ENCODE assay signal across 16 cellular contexts in genomic region chr2:119706196-119706595, GRCh38.
"Had no signal": no experiment of that assay in that cellular context is flagged by ENCODE, and none has a peak within 500 bp of the region (broad histone marks: within the 10 kb centered on the region; RNA-seq: fewer than 3 reads in every experiment).

No MANE protein-coding gene starts in this region.

- H3K27me3 ChIP-seq: gastroesophageal sphincter, ovary had no signal

- H3K27ac Mint-ChIP-seq: activated naive CD8-positive, alpha-beta T cell; activated T-cell treated with anti-CD3 and anti-CD28 coated beads, Interleukin-2, amount 50 U/mL, for 72 hours; dendritic cell treated with granulocyte-macrophage colony-stimulating factor and Interleukin-4, amounts not matched to agents 40 ng/mL and 50 ng/mL, for 4 days; naive thymus-derived CD8-positive, alpha-beta T cell; stimulated activated naive B cell treated with anti-CD40 and anti-IgM and Interleukin-4, amounts not matched to agents 10 μg/mL and 1 μg/mL and 100 μg/mL, for 72 hours had no signal

- H3K9me3 Mint-ChIP-seq: dendritic cell treated with granulocyte-macrophage colony-stimulating factor and Interleukin-4, amounts not matched to agents 40 ng/mL and 50 ng/mL, for 4 days had no signal

- H3K27ac ChIP-seq: gastroesophageal sphincter, ovary, thoracic aorta had no signal

- H3K9me3 ChIP-seq: ovary, thoracic aorta had no signal

- ATAC-seq: activated T-cell treated with anti-CD3 and anti-CD28 coated beads, Interleukin-2, amount 50 U/mL, for 72 hours; gastroesophageal sphincter; naive thymus-derived CD8-positive, alpha-beta T cell; sciatic nerve; stimulated activated naive B cell treated with anti-CD40 and anti-IgM and Interleukin-4, amounts not matched to agents 10 μg/mL and 1 μg/mL and 100 μg/mL, for 72 hours had no signal

- H3K4me2 ChIP-seq: smooth muscle cell had no signal

- H3K36me3 Mint-ChIP-seq: activated naive CD8-positive, alpha-beta T cell; stimulated activated naive B cell treated with anti-CD40 and anti-IgM and Interleukin-4, amounts not matched to agents 10 μg/mL and 1 μg/mL and 100 μg/mL, for 72 hours had no signal

- DNase-seq: activated CD4-positive, alpha-beta T cell treated with anti-CD3 and anti-CD28 coated beads, Interleukin-2, amount 50 U/mL, for 4 hours; activated gamma-delta T cell treated with Interleukin-2 at 50 U/mL for 16 hours; activated T-cell treated with anti-CD3 and anti-CD28 coated beads, Interleukin-2, amount 50 U/mL, for 72 hours; erythroblast; mesendoderm; naive thymus-derived CD8-positive, alpha-beta T cell; ovary; stimulated activated CD4-positive, alpha-beta T cell treated with anti-CD3 and anti-CD28 coated beads, Interleukin-4, amount 100 ng/mL, for 4 hours; stimulated activated naive B cell treated with anti-CD40 and anti-IgM and Interleukin-4, amounts not matched to agents 10 μg/mL and 1 μg/mL and 100 μg/mL, for 72 hours had no signal

- H3K4me3 ChIP-seq: gastroesophageal sphincter, ovary, smooth muscle cell, thoracic aorta had no signal

- H3K36me3 ChIP-seq: ovary, thoracic aorta had no signal

- FAIRE-seq: bronchial epithelial cell had no signal
